Comparison of ENCODE assay signal across 14 cellular contexts in genomic region chr21:15098908-15099307, GRCh38. TPM values are rescaled to one million over a fixed set of nuclear protein-coding genes. Genes with fewer than 3 reads are reported as not detected.
DNase-seq lines count a peak whose midpoint lies in the region; TF ChIP-seq lines count a peak whose summit lies in the region.
"Had no signal": no experiment of that assay in that cellular context is flagged by ENCODE, and none has a peak within 500 bp of the region (broad histone marks: within the 10 kb centered on the region; RNA-seq: fewer than 3 reads in every experiment).

No MANE protein-coding gene starts in this region.

- H3K4me3 Mint-ChIP-seq in nephron (no peak overlapping the region), immature natural killer cell (no peak overlapping the region)
- H3K4me3 Mint-ChIP-seq: CD4-positive, alpha-beta T cell; H9; IgD-negative memory B cell had no signal

- H3K27ac Mint-ChIP-seq in nephron (peak overlapping the region in 2 of 3 experiments; percentile 8 to 18), immature natural killer cell (no peak overlapping the region)
- H3K27ac Mint-ChIP-seq: CD4-positive, alpha-beta T cell; H9 had no signal

- H3K27me3 Mint-ChIP-seq in nephron (ENCODE audit: low read depth) (no peaks in the 10 kb centered on the region), immature natural killer cell (ENCODE audit: low read depth in 3 of 3) (peaks cover 1 to 4% (median 2%) of the 10 kb centered on the region in 3 donors)
- H3K27me3 Mint-ChIP-seq: CD4-positive, alpha-beta T cell; IgD-negative memory B cell had no signal

- H3K9me3 Mint-ChIP-seq in nephron (no peaks in the 10 kb centered on the region), immature natural killer cell (no peaks in the 10 kb centered on the region)
- H3K9me3 Mint-ChIP-seq: CD4-positive, alpha-beta T cell; H9; IgD-negative memory B cell had no signal

- TF ChIP-seq CTCF in nephron (IDR thresholded peaks at IDR 0.05; ENCODE audit: unreplicated experiment in 3 of 3) = no peak

- H3K36me3 Mint-ChIP-seq in nephron (ENCODE audit: low read depth) (no peaks in the 10 kb centered on the region), immature natural killer cell (no peaks in the 10 kb centered on the region)
- H3K36me3 Mint-ChIP-seq: IgD-negative memory B cell had no signal

- peaks cover 24% of the 10 kb centered on the region for H3K4me1 Mint-ChIP-seq in nephron
- no peaks in the 10 kb centered on the region for H3K4me1 Mint-ChIP-seq in immature natural killer cell
- H3K4me1 Mint-ChIP-seq: IgD-negative memory B cell had no signal

- DNase-seq in DMS 273 (lab: John Stamatoyannopoulos, UW; ENCODE audit: unreplicated experiment) = peak; percentile 3
- no peak for DNase-seq in DMS 273 treated with DMSO at 0.1 percent for 48 hours (lab: John Stamatoyannopoulos, UW)
- DNase-seq in fibroblast of peridontal ligament (ENCODE audit: extremely low read depth) = peak; percentile 2
- no peak for DNase-seq in activated CD8-positive, alpha-beta memory T cell treated with anti-CD3 and anti-CD28 coated beads for 24 hours
- DNase-seq in activated CD4-positive, alpha-beta T cell treated with anti-CD3 and anti-CD28 coated beads, Interleukin-2, amount 50 U/mL, for 48 hours = no peak
- DNase-seq in immature natural killer cell = no peak
- DNase-seq: AML-193; Caco-2; CD4-positive, alpha-beta T cell; DMS79 treated with DMSO at 0.1 percent for 48 hours; GF-D8; H9 had no signal

RNA-seq across cellular contexts. Expression of gene NRIP1, which starts 34.1 kb away (rescaled TPM):
- polyA plus RNA-seq in immature natural killer cell = 10 to 100 TPM; 21.5 to 25.1 (median 24.4) TPM

Comparison
In these comparisons a context has a peak if more than half of its experiments do, and no peak if none do; other contexts are left out.
1. DNase-seq: peak in DMS 273 (single experiment) and fibroblast of peridontal ligament (single experiment); none in DMS 273 treated with DMSO at 0.1 percent for 48 hours (single experiment), activated CD8-positive, alpha-beta memory T cell treated with anti-CD3 and anti-CD28 coated beads for 24 hours (single experiment), activated CD4-positive, alpha-beta T cell treated with anti-CD3 and anti-CD28 coated beads, Interleukin-2, amount 50 U/mL, for 48 hours (0 of 2) and immature natural killer cell (0 of 3).
2. H3K27ac Mint-ChIP-seq: peak in nephron (2 of 3); none in immature natural killer cell (0 of 6).